Comparison of ENCODE assay signal across 1 cellular context in the genomic region with DNA sequence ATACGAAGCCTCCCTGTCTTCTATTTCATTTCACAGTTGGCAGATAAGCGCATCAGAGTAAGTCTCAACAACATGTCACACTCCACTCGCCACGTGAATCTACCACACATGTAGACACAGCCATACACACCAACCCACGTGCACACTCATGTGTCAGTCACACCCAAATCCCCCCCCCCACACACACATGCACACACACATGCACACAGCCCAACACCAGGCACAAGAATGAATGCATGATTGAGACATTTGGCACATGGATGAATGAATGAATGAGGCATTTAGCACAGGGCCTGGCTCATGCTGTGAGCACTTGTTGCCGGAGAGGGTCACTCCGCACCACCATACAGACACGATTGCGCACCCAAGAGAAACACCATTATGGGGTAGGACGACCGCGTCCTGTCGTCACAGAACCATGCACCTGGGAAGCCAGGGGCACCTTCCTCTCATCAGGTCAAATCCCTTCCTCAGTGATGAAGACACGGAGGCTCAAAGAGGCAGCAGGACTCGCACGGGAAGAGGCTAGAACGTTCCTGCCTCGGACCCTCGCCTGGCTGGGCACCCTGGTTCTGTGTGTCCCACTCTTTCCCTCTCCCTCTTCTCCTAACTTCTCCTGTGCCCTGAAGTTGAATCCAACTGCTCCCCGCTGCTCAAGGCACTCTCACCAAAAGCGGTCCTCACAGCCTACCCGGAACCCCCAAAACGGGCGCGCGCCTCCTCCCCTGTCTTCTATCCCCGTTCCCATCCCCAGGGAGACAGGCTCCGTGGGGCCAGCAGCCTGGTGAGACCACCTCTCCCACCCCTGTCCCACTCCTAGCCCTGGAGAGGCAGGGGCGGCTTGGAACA.
TF ChIP-seq lines count a peak whose summit lies in the region.

No MANE protein-coding gene starts in this region.

TF ChIP-seq in WTC11, 78 proteins besides CTCF, POLR2A, EP300 and RAD21 (continued from another document):
- TF ChIP-seq, protein P1, sequence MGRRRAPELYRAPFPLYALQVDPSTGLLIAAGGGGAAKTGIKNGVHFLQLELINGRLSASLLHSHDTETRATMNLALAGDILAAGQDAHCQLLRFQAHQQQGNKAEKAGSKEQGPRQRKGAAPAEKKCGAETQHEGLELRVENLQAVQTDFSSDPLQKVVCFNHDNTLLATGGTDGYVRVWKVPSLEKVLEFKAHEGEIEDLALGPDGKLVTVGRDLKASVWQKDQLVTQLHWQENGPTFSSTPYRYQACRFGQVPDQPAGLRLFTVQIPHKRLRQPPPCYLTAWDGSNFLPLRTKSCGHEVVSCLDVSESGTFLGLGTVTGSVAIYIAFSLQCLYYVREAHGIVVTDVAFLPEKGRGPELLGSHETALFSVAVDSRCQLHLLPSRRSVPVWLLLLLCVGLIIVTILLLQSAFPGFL (CRISPR knock-in tag; IDR thresholded peaks at IDR 0.05; ENCODE audit: borderline replicate concordance), result no peak
- no peak for TF ChIP-seq EMX1 (CRISPR knock-in tag; IDR thresholded peaks at IDR 0.05)
- no peak for TF ChIP-seq FOXJ3 (CRISPR knock-in tag; IDR thresholded peaks at IDR 0.05; ENCODE audit: borderline replicate concordance)
- peak; percentile 59; the same call in 1 of the 2 replicates for TF ChIP-seq MAX (CRISPR knock-in tag; IDR thresholded peaks at IDR 0.05)
- TF ChIP-seq CREB1 (CRISPR knock-in tag; IDR thresholded peaks at IDR 0.05), result no peak
- TF ChIP-seq MYBL2 (CRISPR knock-in tag; IDR thresholded peaks at IDR 0.05), result 0 out of 2 replicates have a peak, but pooled peaks have one; percentile 19
- TF ChIP-seq, protein P2, sequence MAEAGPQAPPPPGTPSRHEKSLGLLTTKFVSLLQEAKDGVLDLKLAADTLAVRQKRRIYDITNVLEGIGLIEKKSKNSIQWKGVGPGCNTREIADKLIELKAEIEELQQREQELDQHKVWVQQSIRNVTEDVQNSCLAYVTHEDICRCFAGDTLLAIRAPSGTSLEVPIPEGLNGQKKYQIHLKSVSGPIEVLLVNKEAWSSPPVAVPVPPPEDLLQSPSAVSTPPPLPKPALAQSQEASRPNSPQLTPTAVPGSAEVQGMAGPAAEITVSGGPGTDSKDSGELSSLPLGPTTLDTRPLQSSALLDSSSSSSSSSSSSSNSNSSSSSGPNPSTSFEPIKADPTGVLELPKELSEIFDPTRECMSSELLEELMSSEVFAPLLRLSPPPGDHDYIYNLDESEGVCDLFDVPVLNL (CRISPR knock-in tag; IDR thresholded peaks at IDR 0.05; ENCODE audit: borderline replicate concordance, low read depth), result no peak
- no peak for TF ChIP-seq RORB (CRISPR knock-in tag; IDR thresholded peaks at IDR 0.05)
- TF ChIP-seq SP1 (CRISPR knock-in tag; conservative IDR thresholded peaks at IDR 0.05), result no peak
- no peak for TF ChIP-seq ZNF425 (CRISPR knock-in tag; conservative IDR thresholded peaks at IDR 0.05)
- no peak for TF ChIP-seq OVOL2 (CRISPR knock-in tag; IDR thresholded peaks at IDR 0.05; ENCODE audit: borderline replicate concordance)
- TF ChIP-seq NFE2L1 (CRISPR knock-in tag; IDR thresholded peaks at IDR 0.05), result 0 out of 2 replicates have a peak, but pooled peaks have one; percentile 23
- TF ChIP-seq GABPB1 (CRISPR knock-in tag; IDR thresholded peaks at IDR 0.05), result no peak
- no peak for TF ChIP-seq ESRRA (CRISPR knock-in tag; IDR thresholded peaks at IDR 0.05; ENCODE audit: borderline replicate concordance)
- no peak for TF ChIP-seq ZNF121 (CRISPR knock-in tag; IDR thresholded peaks at IDR 0.05)
- TF ChIP-seq NFYB (CRISPR knock-in tag; conservative IDR thresholded peaks at IDR 0.05; ENCODE audit: low read depth), result no peak; the same call in 1 of the 2 replicates
- TF ChIP-seq, protein P3, sequence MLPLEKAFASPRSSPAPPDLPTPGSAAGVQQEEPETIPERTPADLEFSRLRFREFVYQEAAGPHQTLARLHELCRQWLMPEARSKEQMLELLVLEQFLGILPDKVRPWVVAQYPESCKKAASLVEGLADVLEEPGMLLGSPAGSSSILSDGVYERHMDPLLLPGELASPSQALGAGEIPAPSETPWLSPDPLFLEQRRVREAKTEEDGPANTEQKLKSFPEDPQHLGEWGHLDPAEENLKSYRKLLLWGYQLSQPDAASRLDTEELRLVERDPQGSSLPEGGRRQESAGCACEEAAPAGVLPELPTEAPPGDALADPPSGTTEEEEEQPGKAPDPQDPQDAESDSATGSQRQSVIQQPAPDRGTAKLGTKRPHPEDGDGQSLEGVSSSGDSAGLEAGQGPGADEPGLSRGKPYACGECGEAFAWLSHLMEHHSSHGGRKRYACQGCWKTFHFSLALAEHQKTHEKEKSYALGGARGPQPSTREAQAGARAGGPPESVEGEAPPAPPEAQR (CRISPR knock-in tag; IDR thresholded peaks at IDR 0.05), result no peak
- TF ChIP-seq ZNF317 (CRISPR knock-in tag; IDR thresholded peaks at IDR 0.05; ENCODE audit: borderline replicate concordance, low read depth), result no peak
- TF ChIP-seq USF1 (CRISPR knock-in tag; IDR thresholded peaks at IDR 0.05), result no peak
- TF ChIP-seq FOXK1 (CRISPR knock-in tag; IDR thresholded peaks at IDR 0.05), result no peak
- TF ChIP-seq GRHL2 (CRISPR knock-in tag; IDR thresholded peaks at IDR 0.05; ENCODE audit: insufficient replicate concordance, severe bottlenecking), result no peak
- TF ChIP-seq, protein P4, sequence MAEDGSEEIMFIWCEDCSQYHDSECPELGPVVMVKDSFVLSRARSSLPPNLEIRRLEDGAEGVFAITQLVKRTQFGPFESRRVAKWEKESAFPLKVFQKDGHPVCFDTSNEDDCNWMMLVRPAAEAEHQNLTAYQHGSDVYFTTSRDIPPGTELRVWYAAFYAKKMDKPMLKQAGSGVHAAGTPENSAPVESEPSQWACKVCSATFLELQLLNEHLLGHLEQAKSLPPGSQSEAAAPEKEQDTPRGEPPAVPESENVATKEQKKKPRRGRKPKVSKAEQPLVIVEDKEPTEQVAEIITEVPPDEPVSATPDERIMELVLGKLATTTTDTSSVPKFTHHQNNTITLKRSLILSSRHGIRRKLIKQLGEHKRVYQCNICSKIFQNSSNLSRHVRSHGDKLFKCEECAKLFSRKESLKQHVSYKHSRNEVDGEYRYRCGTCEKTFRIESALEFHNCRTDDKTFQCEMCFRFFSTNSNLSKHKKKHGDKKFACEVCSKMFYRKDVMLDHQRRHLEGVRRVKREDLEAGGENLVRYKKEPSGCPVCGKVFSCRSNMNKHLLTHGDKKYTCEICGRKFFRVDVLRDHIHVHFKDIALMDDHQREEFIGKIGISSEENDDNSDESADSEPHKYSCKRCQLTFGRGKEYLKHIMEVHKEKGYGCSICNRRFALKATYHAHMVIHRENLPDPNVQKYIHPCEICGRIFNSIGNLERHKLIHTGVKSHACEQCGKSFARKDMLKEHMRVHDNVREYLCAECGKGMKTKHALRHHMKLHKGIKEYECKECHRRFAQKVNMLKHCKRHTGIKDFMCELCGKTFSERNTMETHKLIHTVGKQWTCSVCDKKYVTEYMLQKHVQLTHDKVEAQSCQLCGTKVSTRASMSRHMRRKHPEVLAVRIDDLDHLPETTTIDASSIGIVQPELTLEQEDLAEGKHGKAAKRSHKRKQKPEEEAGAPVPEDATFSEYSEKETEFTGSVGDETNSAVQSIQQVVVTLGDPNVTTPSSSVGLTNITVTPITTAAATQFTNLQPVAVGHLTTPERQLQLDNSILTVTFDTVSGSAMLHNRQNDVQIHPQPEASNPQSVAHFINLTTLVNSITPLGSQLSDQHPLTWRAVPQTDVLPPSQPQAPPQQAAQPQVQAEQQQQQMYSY (CRISPR knock-in tag; IDR thresholded peaks at IDR 0.05), result no peak
- TF ChIP-seq, protein P5, sequence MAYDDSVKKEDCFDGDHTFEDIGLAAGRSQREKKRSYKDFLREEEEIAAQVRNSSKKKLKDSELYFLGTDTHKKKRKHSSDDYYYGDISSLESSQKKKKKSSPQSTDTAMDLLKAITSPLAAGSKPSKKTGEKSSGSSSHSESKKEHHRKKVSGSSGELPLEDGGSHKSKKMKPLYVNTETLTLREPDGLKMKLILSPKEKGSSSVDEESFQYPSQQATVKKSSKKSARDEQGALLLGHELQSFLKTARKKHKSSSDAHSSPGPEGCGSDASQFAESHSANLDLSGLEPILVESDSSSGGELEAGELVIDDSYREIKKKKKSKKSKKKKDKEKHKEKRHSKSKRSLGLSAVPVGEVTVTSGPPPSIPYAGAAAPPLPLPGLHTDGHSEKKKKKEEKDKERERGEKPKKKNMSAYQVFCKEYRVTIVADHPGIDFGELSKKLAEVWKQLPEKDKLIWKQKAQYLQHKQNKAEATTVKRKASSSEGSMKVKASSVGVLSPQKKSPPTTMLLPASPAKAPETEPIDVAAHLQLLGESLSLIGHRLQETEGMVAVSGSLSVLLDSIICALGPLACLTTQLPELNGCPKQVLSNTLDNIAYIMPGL (CRISPR knock-in tag; IDR thresholded peaks at IDR 0.05), result no peak
- TF ChIP-seq MXD4 (CRISPR knock-in tag; IDR thresholded peaks at IDR 0.05; ENCODE audit: borderline replicate concordance), result no peak
- TF ChIP-seq PRRX2 (CRISPR knock-in tag; IDR thresholded peaks at IDR 0.05), result no peak
- TF ChIP-seq ZNF281 (CRISPR knock-in tag; IDR thresholded peaks at IDR 0.05), result no peak
- no peak for TF ChIP-seq SOX15 (CRISPR knock-in tag; IDR thresholded peaks at IDR 0.05)
- no peak; the same call in 1 of the 2 replicates for TF ChIP-seq FOXP1 (CRISPR knock-in tag; IDR thresholded peaks at IDR 0.05; ENCODE audit: borderline replicate concordance)
- TF ChIP-seq ARID4B (CRISPR knock-in tag; IDR thresholded peaks at IDR 0.05; ENCODE audit: borderline replicate concordance), result peak; percentile 38; the same call in 1 of the 2 replicates
